ENCODE assay signal across 25 cellular contexts in genomic region chr4:152202415-152202814, GRCh38.
A peak's percentile ranks its signal among the peaks of the same experiment; 100 is the strongest.
DNase-seq lines count a peak whose midpoint lies in the region; ATAC-seq, FAIRE-seq and TF ChIP-seq lines count a peak whose summit lies in the region.
"Had no signal": no experiment of that assay in that cellular context is flagged by ENCODE, and none has a peak within 500 bp of the region (broad histone marks: within the 10 kb centered on the region; RNA-seq: fewer than 3 reads in every experiment).

No MANE protein-coding gene starts in this region.

- H3K4me3 ChIP-seq in bronchial epithelial cell (ENCODE audit: low read depth, low read length): no peak overlapping the region
- H3K4me3 ChIP-seq in endothelial cell of umbilical vein (replicated peaks in 1 of 3; ENCODE audit: insufficient read depth in 1 of 3, low read depth in 1 of 3, low read length in 3 of 3): no peak overlapping the region
- no peak overlapping the region for H3K4me3 ChIP-seq in GM23248
- H3K4me3 ChIP-seq: BLaER1 had no signal

- H3K9me2 ChIP-seq in GM23248 (ENCODE audit: insufficient read depth): no peaks in the 10 kb centered on the region

- FAIRE-seq in bronchial epithelial cell (lab: Jason Lieb, UNC) (no peak), endothelial cell of umbilical vein (lab: Jason Lieb, UNC) (peak; percentile 67)
- FAIRE-seq: A204.1, G401.6, GM12891 had no signal

- in situ Hi-C loops in GM23248 (cut with MboI): no loop called here

- no peak for TF ChIP-seq POLR2A in endothelial cell of umbilical vein (IDR thresholded peaks at IDR 0.05; ENCODE audit: low read depth, low read length)

- H3K4me1 ChIP-seq in endothelial cell of umbilical vein (ENCODE audit: control insufficient read depth, extremely low read depth, insufficient read depth, low read length): peaks cover 20% of the 10 kb centered on the region
- H3K4me1 ChIP-seq in GM23248 (ENCODE audit: insufficient read depth): no peaks in the 10 kb centered on the region; the same call in 1 of the 2 replicates
- H3K4me1 ChIP-seq: BE2C had no signal

- no peak for TF ChIP-seq CTCF in bronchial epithelial cell (IDR thresholded peaks at IDR 0.05; ENCODE audit: insufficient read depth, low read length, severe bottlenecking)
- TF ChIP-seq CTCF in endothelial cell of umbilical vein (IDR thresholded peaks at IDR 0.05; ENCODE audit: extremely low read depth in 1 of 2, insufficient read depth in 1 of 2, low read depth in 1 of 2, low read length in 2 of 2): no peak

- peak; percentile 26 for DNase-seq in Daoy (ENCODE audit: low read depth)
- DNase-seq in HT1080 (ENCODE audit: low read depth): peak; percentile 53
- DNase-seq in bronchial epithelial cell (ENCODE audit: low read depth): peak; percentile 2
- DNase-seq in endothelial cell of umbilical vein (ENCODE audit: low read depth, low spot score): peak; percentile 21
- no peak for DNase-seq in GM23248
- no peak for DNase-seq in retina
- DNase-seq in COLO668 (lab: John Stamatoyannopoulos, UW; ENCODE audit: unreplicated experiment): no peak
- DNase-seq: 8988T; ACHN; BE2C; C1 segment of cervical spinal cord; CD4-positive, alpha-beta memory T cell; CD4-positive, CD25-positive, alpha-beta regulatory T cell; COR-L47; DMS 273 treated with DMSO at 0.1 percent for 48 hours; DMS153; DMS53; DMS79; DND-41; GF-D8 had no signal

- intact Hi-C loops in endothelial cell of umbilical vein (cut with micrococcal nuclease): no loop called here

- ATAC-seq in GM19023 (IDR thresholded peaks at IDR 0.05; ENCODE audit: unreplicated experiment): no peak

- H3K4me2 ChIP-seq in endothelial cell of umbilical vein (ENCODE audit: insufficient read depth, low read length): no peak overlapping the region
- no peak overlapping the region for H3K4me2 ChIP-seq in GM23248 (ENCODE audit: unreplicated experiment)

- no peaks in the 10 kb centered on the region for H3K9me3 ChIP-seq in endothelial cell of umbilical vein (replicated peaks; ENCODE audit: control insufficient read depth, insufficient read depth, low read length)
- H3K9me3 ChIP-seq in GM23248 (ENCODE audit: low read depth): no peaks in the 10 kb centered on the region
- H3K9me3 ChIP-seq: BE2C had no signal

- H3K9ac ChIP-seq in endothelial cell of umbilical vein (replicated peaks; ENCODE audit: extremely low read depth, insufficient read depth, low read length): no peak overlapping the region
- H3K9ac ChIP-seq in GM23248: no peak overlapping the region
- H3K9ac ChIP-seq: BLaER1 had no signal

- WGBS in GM23248 (ENCODE audit: low coverage in 1 of 2, low lambda C conversion rate in 2 of 2, missing lambda C conversion rate in 2 of 2), 2 experiments: 32 to 42% methylated on average over 3 of the region's 3 CpGs

- H2AFZ ChIP-seq in endothelial cell of umbilical vein (ENCODE audit: low read depth, low read length): no peak overlapping the region
- no peak overlapping the region for H2AFZ ChIP-seq in GM23248

- POLR2A ChIA-PET in endothelial cell of umbilical vein (lab: Charles Lee): no interaction called here

- H3K27ac ChIP-seq in endothelial cell of umbilical vein (ENCODE audit: insufficient read depth, low read depth, low read length) (no peak overlapping the region), GM23248 (no peak overlapping the region)
- H3K27ac ChIP-seq: BLaER1 had no signal

- H3F3A ChIP-seq in GM23248 (ENCODE audit: insufficient read depth): no peaks in the 10 kb centered on the region

- no peaks in the 10 kb centered on the region for H3K79me2 ChIP-seq in endothelial cell of umbilical vein (ENCODE audit: control insufficient read depth, insufficient read depth, low read length)
- H3K79me2 ChIP-seq in GM23248 (ENCODE audit: insufficient read depth): no peaks in the 10 kb centered on the region

- H3K9me1 ChIP-seq in endothelial cell of umbilical vein (replicated peaks; ENCODE audit: control insufficient read depth, extremely low read depth, insufficient read depth, low read length): no peaks in the 10 kb centered on the region

- H4K20me1 ChIP-seq in endothelial cell of umbilical vein (replicated peaks; ENCODE audit: control insufficient read depth, extremely low read depth, insufficient read depth, low read length): no peaks in the 10 kb centered on the region
- H4K20me1 ChIP-seq in GM23248 (ENCODE audit: insufficient read depth): no peaks in the 10 kb centered on the region
- H4K20me1 ChIP-seq: BLaER1 had no signal

- no TSS peak for BruUV-seq in endothelial cell of umbilical vein (replicated peaks; lab: Mats Ljungman, UMichigan)

- no peaks in the 10 kb centered on the region for H3K36me3 ChIP-seq in bronchial epithelial cell (ENCODE audit: control insufficient read depth, insufficient read depth, low read length)
- H3K36me3 ChIP-seq in endothelial cell of umbilical vein (ENCODE audit: control insufficient read depth in 2 of 2, extremely low read depth in 1 of 2, insufficient read depth in 2 of 2, low read length in 2 of 2): no peaks in the 10 kb centered on the region
- no peaks in the 10 kb centered on the region for H3K36me3 ChIP-seq in GM23248 (ENCODE audit: low read depth)
- H3K36me3 ChIP-seq: BE2C had no signal

- CTCF ChIA-PET in endothelial cell of umbilical vein (lab: Charles Lee): no interaction called here

- dilution Hi-C loops in endothelial cell of umbilical vein (cut with MboI; ENCODE audit: extremely low pct_ligation_motif_present, low sequenced_read_pairs): no loop called here

- H3K27me3 ChIP-seq in bronchial epithelial cell (ENCODE audit: control insufficient read depth, insufficient read depth, low read length): no peaks in the 10 kb centered on the region
- no peaks in the 10 kb centered on the region for H3K27me3 ChIP-seq in endothelial cell of umbilical vein (ENCODE audit: control insufficient read depth in 2 of 2, insufficient read depth in 2 of 2, low read length in 2 of 2)
- H3K27me3 ChIP-seq in GM23248 (replicated peaks; ENCODE audit: insufficient read depth): no peaks in the 10 kb centered on the region
- H3K27me3 ChIP-seq: BE2C, BLaER1 had no signal

TF ChIP-seq in endothelial cell of umbilical vein, 7 proteins besides CTCF, POLR2A, EP300 and RAD21:
- TF ChIP-seq FOS (IDR thresholded peaks at IDR 0.05; ENCODE audit: borderline replicate concordance, insufficient read depth, low read length) (peak; percentile 19), MAX (IDR thresholded peaks at IDR 0.05; ENCODE audit: insufficient read depth, insufficient read length) (no peak), JUN (IDR thresholded peaks at IDR 0.05; ENCODE audit: borderline replicate concordance, insufficient read depth, insufficient read length, low read depth) (peak; percentile 43)

Comparison
In these comparisons a context has a peak if more than half of its experiments do, and no peak if none do; other contexts are left out.
1. DNase-seq: peak in Daoy (single experiment), HT1080 (single experiment), bronchial epithelial cell (single experiment) and endothelial cell of umbilical vein (single experiment); none in GM23248 (single experiment), retina (single experiment) and COLO668 (single experiment).